Comparison of ENCODE assay signal across 19 cellular contexts in the genomic region with DNA sequence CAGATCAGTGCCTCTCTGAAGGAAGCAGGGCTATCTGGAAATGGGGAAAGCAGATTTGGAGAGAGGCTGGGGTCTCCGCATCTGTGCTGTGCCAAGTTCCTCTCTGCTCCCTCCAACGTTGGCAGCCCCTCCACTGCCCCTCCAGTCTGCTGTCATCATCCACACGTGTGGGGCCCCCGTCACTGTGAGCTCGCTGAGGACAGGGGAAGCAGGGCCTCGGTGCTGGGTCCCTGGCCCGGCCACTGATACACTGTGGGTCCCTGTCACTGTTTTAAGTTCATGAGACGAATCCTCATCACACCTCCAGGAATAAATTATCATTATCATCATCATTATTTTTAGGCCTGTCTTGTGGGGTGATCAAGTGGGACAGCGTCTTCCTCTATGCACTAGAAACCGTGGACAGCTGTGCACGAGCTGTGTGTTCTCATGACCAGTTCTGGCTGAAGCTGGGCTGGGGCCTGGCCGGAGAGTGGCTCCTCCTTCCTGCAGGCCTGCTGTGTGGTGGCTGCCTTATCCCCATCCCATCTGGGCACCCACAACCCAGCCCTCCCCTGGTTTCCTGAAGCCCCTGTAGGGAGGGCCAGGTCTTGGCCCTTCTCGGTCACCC. TPM values are rescaled to one million over a fixed set of nuclear protein-coding genes. Genes with fewer than 3 reads are reported as not detected.
DNase-seq lines count a peak whose midpoint lies in the region; ATAC-seq and TF ChIP-seq lines count a peak whose summit lies in the region.
"Had no signal": no experiment of that assay in that cellular context is flagged by ENCODE, and none has a peak within 500 bp of the region (broad histone marks: within the 10 kb centered on the region; RNA-seq: fewer than 3 reads in every experiment).

No MANE protein-coding gene starts in this region.

- CTCF ChIA-PET in HEK293 (lab: Yijun Ruan, JAX), result interaction anchor here (0.6 to 1.0 kb wide), 2 partner anchors 9 to 25 kb away, joined by 3 to 4 read pairs; no protein-coding TSS in a partner anchor
- CTCF ChIA-PET in RWPE1 (lab: Yijun Ruan, JAX), result interaction anchor here (1.0 kb wide), 1 partner anchor 25 kb away, joined by 3 read pairs; no protein-coding TSS in a partner anchor

- peak; percentile 54 for DNase-seq in WERI-Rb-1
- peak in 2 of 3 donors; percentile 71 for DNase-seq in right cardiac atrium
- no peak for DNase-seq in thoracic aorta (ENCODE audit: low spot score)
- no peak for DNase-seq in middle frontal gyrus (ENCODE audit: extremely low spot score, low spot score)
- no peak for DNase-seq in RWPE1 (ENCODE audit: low spot score)
- DNase-seq: activated B cell treated with CpG ODN at 0.5 μM for 24 hours; anterior cingulate cortex; CD4-positive, alpha-beta memory T cell; H9; Kasumi-1; nucleus accumbens; stimulated activated CD4-positive, alpha-beta T cell treated with anti-CD3 and anti-CD28 coated beads, Interleukin-4, amount 100 ng/mL, for 24 hours; stimulated activated naive CD8-positive, alpha-beta T cell treated with anti-CD3 and anti-CD28 coated beads, Interleukin-15, Interleukin-2, amounts not matched to agents 100 U/mL and 50 U/mL, for 24 hours; T-helper 9 cell had no signal

- no peaks in the 10 kb centered on the region for H3K27me3 ChIP-seq in WERI-Rb-1 (ENCODE audit: insufficient read depth, low read depth, severe bottlenecking)
- H3K27me3 ChIP-seq in right cardiac atrium (ENCODE audit: control insufficient read depth, insufficient read depth), result no peaks in the 10 kb centered on the region
- no peaks in the 10 kb centered on the region for H3K27me3 ChIP-seq in thoracic aorta (replicated peaks; ENCODE audit: insufficient read depth)

- H3K36me3 ChIP-seq in HEK293 (ENCODE audit: control insufficient read depth in 2 of 2, insufficient read depth in 1 of 2, low read length in 2 of 2) (no peaks in the 10 kb centered on the region), WERI-Rb-1 (no peaks in the 10 kb centered on the region), thoracic aorta (no peaks in the 10 kb centered on the region)

- H3K4me3 ChIP-seq in HEK293 (ENCODE audit: low read depth, low read length) (no peak overlapping the region), WERI-Rb-1 (ENCODE audit: low read depth, low read length) (no peak overlapping the region), right cardiac atrium (ENCODE audit: low read length) (no peak overlapping the region), thoracic aorta (no peak overlapping the region)

- H3K4me1 ChIP-seq in HEK293 (ENCODE audit: control insufficient read depth, insufficient read depth, low read length) (peaks cover 13% of the 10 kb centered on the region), right cardiac atrium (ENCODE audit: control insufficient read depth, insufficient read depth, low read length) (no peaks in the 10 kb centered on the region), thoracic aorta (ENCODE audit: control insufficient read depth in 1 of 2, low read depth in 2 of 2) (peaks cover 5 to 26% of the 10 kb centered on the region in 2 donors)

- H3K9me3 ChIP-seq in HEK293 (ENCODE audit: control insufficient read depth, insufficient read depth, low read depth, low read length) (no peaks in the 10 kb centered on the region), WERI-Rb-1 (ENCODE audit: severe bottlenecking) (no peaks in the 10 kb centered on the region), right cardiac atrium (ENCODE audit: control insufficient read depth, low read length) (no peaks in the 10 kb centered on the region), thoracic aorta (no peaks in the 10 kb centered on the region)

- ATAC-seq in right cardiac atrium (peak; percentile 18 to 45), thoracic aorta (ENCODE audit: insufficient number of reproducible peaks, low FRiP score, low read depth) (no peak), HG03442 (IDR thresholded peaks at IDR 0.05; ENCODE audit: unreplicated experiment) (no peak)
- ATAC-seq: HepG2; stimulated activated naive CD8-positive, alpha-beta T cell treated with anti-CD3 and anti-CD28 coated beads, Interleukin-15, Interleukin-2, amounts not matched to agents 100 U/mL and 50 U/mL, for 24 hours had no signal

- POLR2A ChIA-PET in HEK293 (lab: Yijun Ruan, JAX) (no interaction called here), RWPE1 (lab: Yijun Ruan, JAX; ENCODE audit: low non-redundant PET) (no interaction called here)

- TF ChIP-seq CTCF in HEK293 (tag by site-specific recombination; IDR thresholded peaks at IDR 0.05) (no peak), WERI-Rb-1 (IDR thresholded peaks at IDR 0.05; ENCODE audit: low read depth, low read length) (no peak), thoracic aorta (IDR thresholded peaks at IDR 0.05) (no peak), RWPE1 (conservative IDR thresholded peaks at IDR 0.05; ENCODE audit: low read depth) (no peak)

- H3K27ac ChIP-seq in HEK293 (ENCODE audit: extremely low read depth, low read depth, low read length), result peak overlapping the region; percentile 84
- H3K27ac ChIP-seq in WERI-Rb-1, result no peak overlapping the region; the same call in 1 of the 2 replicates
- no peak overlapping the region for H3K27ac ChIP-seq in right cardiac atrium (ENCODE audit: low read length)
- H3K27ac ChIP-seq in thoracic aorta, result peak overlapping the region; percentile 33 to 61
- H3K27ac ChIP-seq in RWPE1, result no peak overlapping the region

- intact Hi-C loops in right cardiac atrium (cut with DNase I), result no loop called here

- 68% methylated on average over 13 of the region's 13 CpGs for whole genome bisulfite sequencing in right cardiac atrium

TF ChIP-seq in HEK293, 187 proteins besides CTCF, POLR2A, EP300 and RAD21:
- TF ChIP-seq ZNF423 (tag by site-specific recombination; IDR thresholded peaks at IDR 0.05) (peak; percentile 15; the same call in 1 of the 2 replicates), BCL11B (tag by site-specific recombination; IDR thresholded peaks at IDR 0.05; ENCODE audit: low read depth) (no peak)

RNA-seq across cellular contexts. Expression of a gene that starts 52.2 kb away (rescaled TPM):
- total RNA-seq in right cardiac atrium, result not detected
- not detected for polyA plus RNA-seq in right cardiac atrium
- total RNA-seq in thoracic aorta, result not detected
- total RNA-seq: activated B cell treated with CpG ODN at 0.5 μM for 24 hours; CD4-positive, alpha-beta memory T cell; H9; HepG2; renal cortical epithelial cell; RPMI7951 had no signal
- polyA plus RNA-seq: CD4-positive, alpha-beta memory T cell; HepG2 had no signal

Comparison
In these comparisons a context has a peak if more than half of its experiments do, and no peak if none do; other contexts are left out.
1. H3K27ac ChIP-seq: peak in HEK293 (single experiment) and thoracic aorta (2 of 2); none in WERI-Rb-1 (single experiment), right cardiac atrium (single experiment) and RWPE1 (single experiment).
2. DNase-seq: peak in WERI-Rb-1 (single experiment) and right cardiac atrium (2 of 3); none in thoracic aorta (single experiment), middle frontal gyrus (single experiment) and RWPE1 (single experiment).
3. ATAC-seq: peak in right cardiac atrium (2 of 2); none in thoracic aorta (single experiment) and HG03442 (single experiment).